In the genomic region with DNA sequence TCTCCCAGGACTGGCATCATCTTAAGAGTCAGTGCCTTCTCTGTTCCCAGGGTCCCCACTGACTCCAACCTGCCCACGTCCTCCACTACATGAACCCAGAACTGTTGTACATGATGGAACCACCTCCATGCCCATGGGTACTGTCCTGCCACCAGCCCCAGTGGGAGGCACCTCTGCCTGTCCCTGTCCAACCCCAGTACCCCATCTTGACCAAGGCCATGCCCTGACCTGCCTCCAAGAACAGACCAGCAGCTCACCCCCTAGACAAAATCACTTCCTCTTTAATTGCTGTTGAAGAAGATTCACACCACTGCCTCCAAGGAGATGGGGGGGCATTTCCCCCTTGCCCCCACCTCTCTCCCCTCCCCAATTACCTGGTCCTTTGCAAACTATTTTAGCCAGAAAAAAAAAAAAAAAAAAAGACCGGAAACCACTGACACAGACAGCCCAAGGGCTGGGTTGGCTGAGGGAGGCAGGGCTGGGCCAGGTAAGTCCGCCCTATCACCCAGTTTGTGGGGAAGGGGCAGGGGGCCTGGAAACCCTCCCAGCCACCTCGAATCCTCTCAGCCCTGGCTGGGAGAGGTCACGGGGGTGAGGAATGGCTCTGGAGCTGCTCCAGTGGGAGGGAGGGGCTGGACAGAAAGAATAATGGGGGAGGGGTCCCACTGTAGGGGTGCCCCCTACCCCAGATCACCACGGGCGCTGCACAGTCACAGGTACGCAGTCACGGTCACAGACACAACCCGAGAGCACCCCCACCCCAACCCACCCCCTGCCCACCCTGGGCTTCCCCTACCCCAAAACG, we compare ENCODE assay signal across 8 cellular contexts. TPM values are rescaled to one million over a fixed set of nuclear protein-coding genes. Genes with fewer than 3 reads are reported as not detected.
DNase-seq lines count a peak whose midpoint lies in the region; ATAC-seq and TF ChIP-seq lines count a peak whose summit lies in the region.

No MANE protein-coding gene starts in this region.

- H3K36me3 Mint-ChIP-seq in Caco-2 (ENCODE audit: insufficient read depth, unreplicated experiment), result peaks cover 12% of the 10 kb centered on the region
- H3K36me3 Mint-ChIP-seq in memory B cell, result peaks cover 27% of the 10 kb centered on the region

- BruUV-seq in Caco-2 (replicated peaks; lab: Mats Ljungman, UMichigan), result no TSS peak

- CTCF ChIA-PET in Caco-2 (lab: Charles Lee), result interaction anchor here (1.2 to 2.0 kb wide), 5 partner anchors 10 to 272 kb away, joined by 3 to 32 read pairs (median 10); a partner anchor contains a TSS

- POLR2A ChIA-PET in Caco-2 (lab: Charles Lee), result no interaction called here

- no peaks in the 10 kb centered on the region for H3K9me3 ChIP-seq in Caco-2
- H3K9me3 ChIP-seq in SJCRH30 (replicated peaks), result no peaks in the 10 kb centered on the region
- H3K9me3 ChIP-seq in aorta (ENCODE audit: control insufficient read depth, low read length), result no peaks in the 10 kb centered on the region

- H3K9me3 Mint-ChIP-seq in Caco-2 (ENCODE audit: unreplicated experiment), result no peaks in the 10 kb centered on the region
- no peaks in the 10 kb centered on the region for H3K9me3 Mint-ChIP-seq in memory B cell

- 44 to 52% methylated on average over 6 to 11 of the region's 11 CpGs for WGBS in aorta, 2 donors

- DNase-seq in AG20443 (ENCODE audit: low spot score) (peak; percentile 5), Caco-2 (no peak), SJCRH30 (peak; percentile 75 to 76), memory B cell (ENCODE audit: low spot score in 2 of 2) (no peak), HuH-7.5 (ENCODE audit: low spot score) (no peak), ecto neural progenitor cell (ENCODE audit: low spot score) (no peak), aorta (no peak)

- no peaks in the 10 kb centered on the region for H3K36me3 ChIP-seq in Caco-2 (ENCODE audit: control insufficient read depth, insufficient read depth, low read length)
- H3K36me3 ChIP-seq in SJCRH30, result peaks cover 17% of the 10 kb centered on the region
- H3K36me3 ChIP-seq in aorta (ENCODE audit: control insufficient read depth in 1 of 2, insufficient read depth in 2 of 2, low read length in 1 of 2), result peaks cover 0 to 4% of the 10 kb centered on the region in 2 donors

- H3K4me3 ChIP-seq in Caco-2 (ENCODE audit: low read depth, low read length) (no peak overlapping the region), SJCRH30 (no peak overlapping the region), aorta (ENCODE audit: low read length in 2 of 2) (no peak overlapping the region)

- intact Hi-C loops in Caco-2 (cut with micrococcal nuclease; ENCODE audit: unreplicated experiment), result loop anchor here (5.0 kb wide), 1 partner anchor 203 kb away; a partner anchor contains a TSS
- intact Hi-C loops in aorta (cut with DNase I), result no loop called here

- H3K27me3 Mint-ChIP-seq in Caco-2 (ENCODE audit: insufficient read depth, unreplicated experiment) (peaks cover 12% of the 10 kb centered on the region), memory B cell (no peaks in the 10 kb centered on the region)

- H3K4me1 Mint-ChIP-seq in Caco-2 (ENCODE audit: low read depth, unreplicated experiment) (no peaks in the 10 kb centered on the region), memory B cell (peaks cover 18% of the 10 kb centered on the region)

- H3K27ac Mint-ChIP-seq in Caco-2 (ENCODE audit: unreplicated experiment) (no peak overlapping the region), memory B cell (peak overlapping the region; percentile 67)

- H3K27ac ChIP-seq in SJCRH30 (no peak overlapping the region), aorta (ENCODE audit: low read depth in 1 of 2, low read length in 2 of 2) (no peak overlapping the region)

- no peak for TF ChIP-seq CTCF in Caco-2 (IDR thresholded peaks at IDR 0.05; ENCODE audit: insufficient read depth in 1 of 2, low read depth in 1 of 2, low read length in 1 of 2, severe bottlenecking in 1 of 2, unreplicated experiment in 1 of 2)

- no peaks in the 10 kb centered on the region for H3K27me3 ChIP-seq in Caco-2 (replicated peaks; ENCODE audit: control insufficient read depth, insufficient read depth, low read length)
- no peaks in the 10 kb centered on the region for H3K27me3 ChIP-seq in SJCRH30
- H3K27me3 ChIP-seq in aorta (ENCODE audit: control insufficient read depth in 1 of 2, insufficient read depth in 2 of 2, low read length in 1 of 2), result no peaks in the 10 kb centered on the region

- ATAC-seq in memory B cell (ENCODE audit: low read depth) (peak; percentile 34), aorta (ENCODE audit: low FRiP score) (no peak), HG02759 (IDR thresholded peaks at IDR 0.05; ENCODE audit: unreplicated experiment) (no peak)

- H3K4me1 ChIP-seq in Caco-2, result no peaks in the 10 kb centered on the region
- no peaks in the 10 kb centered on the region; the same call in 1 of the 2 replicates for H3K4me1 ChIP-seq in SJCRH30
- no peaks in the 10 kb centered on the region for H3K4me1 ChIP-seq in aorta (ENCODE audit: control insufficient read depth in 1 of 2, insufficient read depth in 2 of 2, low read length in 2 of 2)

- peak overlapping the region; percentile 85 for H3K4me3 Mint-ChIP-seq in Caco-2 (ENCODE audit: unreplicated experiment)
- no peak overlapping the region for H3K4me3 Mint-ChIP-seq in memory B cell

RNA-seq across cellular contexts. Expression of a gene that starts 13.4 kb away (rescaled TPM):
- 0.09 TPM in 1 of 2 replicates, not detected in the other for total RNA-seq in Caco-2 (2022)
- total RNA-seq in SJCRH30 (2014; rRNA removed; shearing (Covaris generic)), result 38.6 and 39.7 TPM in 2 replicates
- total RNA-seq in aorta, result 1 to 10 TPM; 2.6 to 3.6 TPM
- polyA plus RNA-seq in aorta, result under 1 TPM; 0.18 to 0.88 TPM

RNA-seq across cellular contexts. Expression of a gene that starts 19.7 kb away (rescaled TPM):
- total RNA-seq in Caco-2 (2022) (20.6 and 23.3 TPM in 2 replicates), aorta (10 to 100 TPM; 31.4 to 37.6 TPM)
- 292 and 318 TPM in 2 replicates for total RNA-seq in SJCRH30 (2014; rRNA removed; shearing (Covaris generic))
- polyA plus RNA-seq in aorta, result 10 to 100 TPM; 27.4 to 40.6 TPM

RNA-seq across cellular contexts. Expression of a gene that starts 27.0 kb away (rescaled TPM):
- 205 and 210 TPM in 2 replicates for total RNA-seq in Caco-2 (2022)
- total RNA-seq in SJCRH30 (2014; rRNA removed; shearing (Covaris generic)), result 5,376 and 5,685 TPM in 2 replicates
- 10 to 100 TPM; 54.6 to 55.0 TPM for total RNA-seq in aorta
- polyA plus RNA-seq in aorta, result 10 to 100 TPM; 44.7 to 60.4 TPM

RNA-seq across cellular contexts. Expression of a gene that starts 29.8 kb away (rescaled TPM):
- total RNA-seq in Caco-2 (2022) (11.0 and 12.0 TPM in 2 replicates), aorta (10 to 100 TPM; 10.8 to 17.1 TPM)
- total RNA-seq in SJCRH30 (2014; rRNA removed; shearing (Covaris generic)), result 136 and 147 TPM in 2 replicates
- 10 to 100 TPM in 1 of 2 donors, 1 to 10 TPM in 1; 4.8 to 29.9 TPM for polyA plus RNA-seq in aorta

RNA-seq across cellular contexts. Expression of a gene that starts 31.2 kb away (rescaled TPM):
- total RNA-seq in Caco-2 (2022), result 169 and 182 TPM in 2 replicates
- 1,587 and 1,701 TPM in 2 replicates for total RNA-seq in SJCRH30 (2014; rRNA removed; shearing (Covaris generic))
- 100 to 1,000 TPM; 208 to 252 TPM for total RNA-seq in aorta
- polyA plus RNA-seq in aorta, result 100 to 1,000 TPM; 139 to 253 TPM

Comparison
In these comparisons a context has a peak if more than half of its experiments do, and no peak if none do; other contexts are left out.
1. DNase-seq: peak in AG20443 (single experiment) and SJCRH30 (2 of 2); none in Caco-2 (0 of 2), memory B cell (0 of 2), HuH-7.5 (single experiment), ecto neural progenitor cell (single experiment) and aorta (0 of 2).
2. RNA of a gene that starts 27.0 kb away (total RNA-seq): 5,376 to 5,685 TPM in SJCRH30; 205 to 210 TPM in Caco-2 and 54.6 to 55.0 TPM in aorta; every median in the first group is over 10 times any median in the second.